In the genomic region with DNA sequence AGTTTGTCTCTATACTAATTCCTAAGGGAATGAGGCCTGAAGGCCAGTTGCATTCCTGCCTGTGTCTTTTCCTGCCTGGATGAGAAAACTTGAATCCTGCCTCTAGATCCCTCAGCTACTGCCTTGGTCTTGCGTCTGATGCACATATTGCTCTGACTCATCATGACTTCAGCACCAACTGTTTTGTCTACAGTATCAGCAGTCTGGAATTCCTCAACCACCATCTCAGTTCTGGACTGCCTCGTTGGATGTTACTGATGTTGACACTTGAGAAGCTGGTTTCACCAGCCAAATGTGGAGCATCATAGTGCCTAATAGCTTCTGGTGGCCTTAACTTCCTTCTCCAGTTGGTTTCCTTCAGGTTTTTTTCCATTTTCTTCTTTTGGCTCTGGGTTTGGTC, we compare ENCODE assay signal across 14 cellular contexts.
DNase-seq lines count a peak whose midpoint lies in the region; ATAC-seq and TF ChIP-seq lines count a peak whose summit lies in the region.
"Had no signal": no experiment of that assay in that cellular context is flagged by ENCODE, and none has a peak within 500 bp of the region (broad histone marks: within the 10 kb centered on the region; RNA-seq: fewer than 3 reads in every experiment).

No MANE protein-coding gene starts in this region.

- DNase-seq in EL: peak; percentile 95
- peak; percentile 74 for DNase-seq in RPMI7951 (ENCODE audit: low read depth)
- DNase-seq in fibroblast of gingiva (ENCODE audit: low read depth): peak; percentile 69
- DNase-seq in retinal pigment epithelial cell (ENCODE audit: low read depth): peak; percentile 74
- DNase-seq in NCI-H1048 (lab: John Stamatoyannopoulos, UW): no peak
- DNase-seq: activated naive CD4-positive, alpha-beta T cell treated with anti-CD3 and anti-CD28 coated beads, Interleukin-2, amount 50 U/mL, for 16 hours; Calu3; KG1; left ventricle myocardium inferior; occipital lobe; stimulated activated naive CD8-positive, alpha-beta T cell treated with anti-CD3 and anti-CD28 coated beads, Interleukin-15, Interleukin-2, amounts not matched to agents 100 U/mL and 50 U/mL, for 24 hours had no signal

- no peak for TF ChIP-seq CTCF in retinal pigment epithelial cell (conservative IDR thresholded peaks at IDR 0.05; ENCODE audit: low read depth, low read length)

- ATAC-seq in HG03280 (IDR thresholded peaks at IDR 0.05; ENCODE audit: unreplicated experiment) (no peak), HG03095 (IDR thresholded peaks at IDR 0.05; ENCODE audit: unreplicated experiment) (no peak), GM21619 (IDR thresholded peaks at IDR 0.05; ENCODE audit: unreplicated experiment) (no peak)
- ATAC-seq: stimulated activated naive CD8-positive, alpha-beta T cell treated with anti-CD3 and anti-CD28 coated beads, Interleukin-15, Interleukin-2, amounts not matched to agents 100 U/mL and 50 U/mL, for 24 hours had no signal

- H3K4me3 ChIP-seq in retinal pigment epithelial cell (ENCODE audit: low read length): no peak overlapping the region
- H3K4me3 ChIP-seq: left ventricle myocardium inferior had no signal
